In genomic region chr6:31861150-31861549, GRCh38 we compare ENCODE assay signal across 14 cellular contexts. TPM values are rescaled to one million over a fixed set of nuclear protein-coding genes. Genes with fewer than 3 reads are reported as not detected.
DNase-seq lines count a peak whose midpoint lies in the region; ATAC-seq and TF ChIP-seq lines count a peak whose summit lies in the region.
"Had no signal": no experiment of that assay in that cellular context is flagged by ENCODE, and none has a peak within 500 bp of the region (broad histone marks: within the 10 kb centered on the region; RNA-seq: fewer than 3 reads in every experiment).

No MANE protein-coding gene starts in this region.

- H3K9me3 ChIP-seq in endocrine pancreas (ENCODE audit: control insufficient read depth, low read length), result no peaks in the 10 kb centered on the region
- H3K9me3 ChIP-seq in neutrophil, result no peaks in the 10 kb centered on the region
- H3K9me3 ChIP-seq in spleen, result no peaks in the 10 kb centered on the region

- no peaks in the 10 kb centered on the region for H3K27me3 ChIP-seq in endocrine pancreas (ENCODE audit: control insufficient read depth, insufficient read depth, low read length)
- H3K27me3 ChIP-seq in neutrophil, result no peaks in the 10 kb centered on the region
- H3K27me3 ChIP-seq in spleen (replicated peaks in 1 of 7), result no peaks in the 10 kb centered on the region

- H3K9me3 Mint-ChIP-seq in T-helper 2 cell treated with Interferon-gamma antibody and Interleukin-4, amounts not matched to agents 5 μg/mL and 100 μg/mL, for 36 hours, result no peaks in the 10 kb centered on the region
- H3K9me3 Mint-ChIP-seq in HFFc6, result no peaks in the 10 kb centered on the region

- peaks cover 7% of the 10 kb centered on the region for H3K36me3 Mint-ChIP-seq in T-helper 2 cell treated with Interferon-gamma antibody and Interleukin-4, amounts not matched to agents 5 μg/mL and 100 μg/mL, for 36 hours (ENCODE audit: low read depth)
- H3K36me3 Mint-ChIP-seq in HFFc6 (ENCODE audit: low read depth), result no peaks in the 10 kb centered on the region

- intact Hi-C loops in spleen (cut with DNase I; ENCODE audit: low total_unique reads), result no loop called here

- H3K4me1 ChIP-seq in endocrine pancreas (ENCODE audit: control insufficient read depth, insufficient read depth, low read length) (no peaks in the 10 kb centered on the region), neutrophil (ENCODE audit: control insufficient read depth in 1 of 2, insufficient read depth in 1 of 2, low read depth in 1 of 2, low read length in 1 of 2) (peaks cover 22% of the 10 kb centered on the region in 2 experiments), spleen (peaks cover 14 to 42% (median 27%) of the 10 kb centered on the region in 6 donors)

- H3K36me3 ChIP-seq in endocrine pancreas (ENCODE audit: control insufficient read depth, insufficient read depth, low read length) (peaks cover 3% of the 10 kb centered on the region), neutrophil (peaks cover 40% of the 10 kb centered on the region), spleen (peaks cover 3 to 53% (median 39%) of the 10 kb centered on the region in 6 donors)

- H3K27ac ChIP-seq in neutrophil (peak overlapping the region; percentile 84), spleen (no peak overlapping the region)

- TF ChIP-seq CTCF in HFFc6 (IDR thresholded peaks at IDR 0.05), result no peak
- no peak for TF ChIP-seq CTCF in neutrophil (IDR thresholded peaks at IDR 0.05)
- no peak for TF ChIP-seq CTCF in spleen (IDR thresholded peaks at IDR 0.05 in 8 of 11, conservative IDR thresholded peaks at IDR 0.05 in 3 of 11)

- H3K27me3 Mint-ChIP-seq in T-helper 2 cell treated with Interferon-gamma antibody and Interleukin-4, amounts not matched to agents 5 μg/mL and 100 μg/mL, for 36 hours (ENCODE audit: low read depth), result no peaks in the 10 kb centered on the region
- peaks cover 3% of the 10 kb centered on the region for H3K27me3 Mint-ChIP-seq in HFFc6 (ENCODE audit: insufficient read depth)

- H3K9ac ChIP-seq in endocrine pancreas (ENCODE audit: control insufficient read depth, insufficient read depth, low read length), result peak overlapping the region; percentile 90

- no peak for TF ChIP-seq POLR2A in spleen (IDR thresholded peaks at IDR 0.05)

- no peak for DNase-seq in T-helper 2 cell treated with Interferon-gamma antibody and Interleukin-4, amounts not matched to agents 5 μg/mL and 100 μg/mL, for 36 hours (ENCODE audit: low spot score)
- no peak for DNase-seq in T-helper 2 cell
- DNase-seq in HFFc6, result no peak
- DNase-seq in DMS114 treated with DMSO at 0.1 percent for 48 hours (lab: John Stamatoyannopoulos, UW; ENCODE audit: unreplicated experiment), result no peak
- DNase-seq in spleen, result no peak
- DNase-seq: 8988T; effector CD8-positive, alpha-beta T cell; Karpas-422; NCI-H446 treated with DMSO at 0.1 percent for 48 hours had no signal

- WGBS in spleen, 5 donors, result 78 to 96% (median 92%) methylated on average over 5 to 7 of the region's 7 CpGs

- H3K4me1 Mint-ChIP-seq in T-helper 2 cell treated with Interferon-gamma antibody and Interleukin-4, amounts not matched to agents 5 μg/mL and 100 μg/mL, for 36 hours (ENCODE audit: low read depth), result peaks cover 19% of the 10 kb centered on the region
- H3K4me1 Mint-ChIP-seq in HFFc6 (ENCODE audit: low read depth), result peaks cover 25% of the 10 kb centered on the region

- no peak overlapping the region for H3K27ac Mint-ChIP-seq in T-helper 2 cell treated with Interferon-gamma antibody and Interleukin-4, amounts not matched to agents 5 μg/mL and 100 μg/mL, for 36 hours
- no peak overlapping the region for H3K27ac Mint-ChIP-seq in HFFc6

- H3K4me3 Mint-ChIP-seq in T-helper 2 cell treated with Interferon-gamma antibody and Interleukin-4, amounts not matched to agents 5 μg/mL and 100 μg/mL, for 36 hours, result peak overlapping the region; percentile 99
- H3K4me3 Mint-ChIP-seq in HFFc6, result peak overlapping the region; percentile 98; the same call in 1 of the 2 replicates

- ATAC-seq in GM18511 (IDR thresholded peaks at IDR 0.05; ENCODE audit: unreplicated experiment), result no peak

- H3K4me3 ChIP-seq in endocrine pancreas (ENCODE audit: control insufficient read depth, insufficient read depth, low read length), result peak overlapping the region; percentile 84
- H3K4me3 ChIP-seq in neutrophil (ENCODE audit: low read depth in 1 of 2, low read length in 1 of 2), result no peak overlapping the region
- H3K4me3 ChIP-seq in spleen, result no peak overlapping the region

RNA-seq across cellular contexts. Expression of gene NEU1, which starts 1.5 kb away (rescaled TPM):
- total RNA-seq in HFFc6 (2021; fragmentation: NEBNext Ultra II Directional; extraction: Animal tissue kit (Norgen Biotek cat#: 25700)), result 10 to 100 TPM; 35.8 to 48.6 (median 40.9) TPM
- 10 to 100 TPM; 28.6 to 60.7 (median 39.0) TPM for total RNA-seq in spleen
- 10 to 100 TPM; 14.0 to 22.6 (median 19.4) TPM for polyA plus RNA-seq in spleen

RNA-seq across cellular contexts. Expression of gene SLC44A4, which starts 17.6 kb away (rescaled TPM):
- under 1 TPM in 1 of 6 experiments, not detected in 5; 0.10 TPM for total RNA-seq in HFFc6 (2021; fragmentation: NEBNext Ultra II Directional; extraction: Animal tissue kit (Norgen Biotek cat#: 25700))
- 1 to 10 TPM; 1.0 to 5.9 (median 3.3) TPM for total RNA-seq in spleen
- polyA plus RNA-seq in spleen, result under 1 TPM; 0.20 to 0.83 (median 0.26) TPM
- total RNA-seq: cardiac septum, SK-MEL-5 had no signal

RNA-seq across cellular contexts. Expression of gene HSPA1B, which starts 33.6 kb away (rescaled TPM):
- total RNA-seq in HFFc6 (2021; fragmentation: NEBNext Ultra II Directional; extraction: Animal tissue kit (Norgen Biotek cat#: 25700)), result 100 to 1,000 TPM in 2 of 6 experiments, 10 to 100 TPM in 4; 95.5 to 116 (median 98.9) TPM
- total RNA-seq in spleen, result 100 to 1,000 TPM in 1 of 7 donors, 10 to 100 TPM in 6; 40.4 to 372 (median 48.3) TPM
- 10 to 100 TPM in 1 of 3 donors, 1 to 10 TPM in 2; 7.4 to 20.6 (median 8.7) TPM for polyA plus RNA-seq in spleen

RNA-seq across cellular contexts. Expression of gene EHMT2, which starts 36.3 kb away (rescaled TPM):
- 10 to 100 TPM; 43.4 to 47.4 (median 45.9) TPM for total RNA-seq in HFFc6 (2021; fragmentation: NEBNext Ultra II Directional; extraction: Animal tissue kit (Norgen Biotek cat#: 25700))
- total RNA-seq in spleen, result 10 to 100 TPM; 38.6 to 60.7 (median 49.0) TPM
- polyA plus RNA-seq in spleen, result 10 to 100 TPM; 36.5 to 66.1 (median 57.7) TPM

RNA-seq across cellular contexts. Expression of gene ZBTB12, which starts 40.7 kb away (rescaled TPM):
- total RNA-seq in HFFc6 (2021; fragmentation: NEBNext Ultra II Directional; extraction: Animal tissue kit (Norgen Biotek cat#: 25700)), result 1 to 10 TPM; 7.3 to 9.0 (median 8.3) TPM
- 1 to 10 TPM; 1.3 to 4.6 (median 4.2) TPM for total RNA-seq in spleen
- 1 to 10 TPM; 1.5 to 4.3 (median 2.4) TPM for polyA plus RNA-seq in spleen
